In the genomic region with DNA sequence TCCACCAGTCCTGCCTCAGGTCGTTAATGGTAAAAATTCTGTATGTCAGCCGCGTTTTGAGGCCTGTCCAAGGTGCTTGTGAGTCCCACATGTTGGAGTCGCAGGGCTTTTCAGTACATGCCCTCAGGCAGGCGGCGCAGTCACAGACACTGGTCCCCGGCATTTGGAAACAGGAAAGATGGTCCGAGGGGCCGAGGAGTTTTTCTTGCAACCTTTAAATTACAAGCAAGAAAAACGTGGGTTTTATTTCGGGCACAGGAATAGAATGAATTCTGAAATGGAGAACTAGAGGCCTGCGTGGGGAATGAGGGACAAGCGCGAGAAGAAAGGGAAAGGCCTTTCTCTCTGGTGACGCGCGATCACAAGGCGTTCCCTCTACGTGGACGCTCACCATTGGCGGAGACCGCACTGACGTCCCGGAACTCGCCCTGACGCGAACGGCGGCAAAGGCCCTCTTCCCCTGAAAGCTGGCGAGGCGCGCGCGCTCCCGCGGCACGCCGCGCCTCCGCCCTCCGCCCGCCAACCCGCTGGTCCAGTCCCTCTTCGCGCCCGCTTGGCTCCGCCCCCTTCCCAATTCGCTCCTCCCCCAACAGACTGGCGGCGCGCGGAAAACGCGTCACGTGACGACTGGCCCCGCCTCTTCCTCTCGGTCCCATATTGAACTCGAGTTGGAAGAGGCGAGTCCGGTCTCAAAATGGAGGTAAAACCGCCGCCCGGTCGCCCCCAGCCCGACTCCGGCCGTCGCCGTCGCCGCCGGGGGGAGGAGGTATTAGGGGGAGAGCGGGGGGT, we compare ENCODE assay signal across 8 cellular contexts. TPM values are rescaled to one million over a fixed set of nuclear protein-coding genes. Genes with fewer than 3 reads are reported as not detected.
A peak's percentile ranks its signal among the peaks of the same experiment; 100 is the strongest.
DNase-seq lines count a peak whose midpoint lies in the region; ATAC-seq and TF ChIP-seq lines count a peak whose summit lies in the region.

A gene (plus strand): TSS at position 689 of the 789 bp plus-strand sequence. CDS start 6 bp downstream, at position 695.

- H3K4me3 ChIP-seq in Panc1 (ENCODE audit: low read depth in 2 of 2, low read length in 2 of 2) (peak within 1 kb of the TSS; percentile 89 to 95), esophagus (ENCODE audit: low read depth in 1 of 2, low read length in 2 of 2) (peak within 1 kb of the TSS; percentile 62 to 98), mucosa of stomach (ENCODE audit: low read length) (peak within 1 kb of the TSS; percentile 45)

- peak within 1 kb of the TSS; percentile 97 for H3K4me3 Mint-ChIP-seq in activated T-cell treated with anti-CD3 and anti-CD28 coated beads, Interleukin-2, amount 50 U/mL, for 4 hours

- peaks cover 24% of the 10 kb centered on the region for H3K4me1 ChIP-seq in Panc1 (ENCODE audit: control insufficient read depth, insufficient read depth, low read length)
- no peaks in the 10 kb centered on the region for H3K4me1 ChIP-seq in esophagus (ENCODE audit: control insufficient read depth in 2 of 2, insufficient read depth in 2 of 2, low read length in 1 of 2)
- peaks cover 13% of the 10 kb centered on the region for H3K4me1 ChIP-seq in mucosa of stomach (ENCODE audit: control insufficient read depth, insufficient read depth, low read length)

- no peaks in the 10 kb centered on the region for H3K27me3 Mint-ChIP-seq in activated T-cell treated with anti-CD3 and anti-CD28 coated beads, Interleukin-2, amount 50 U/mL, for 4 hours (ENCODE audit: low read depth)

- no peak; the same call in 1 of the 2 replicates for TF ChIP-seq CTCF in Panc1 (IDR thresholded peaks at IDR 0.05)

- in situ Hi-C loops in Panc1 (cut with HindIII; ENCODE audit: low pct_unique_long_range_greater_than_20kb, low sequenced_read_pairs): no loop called here

- peak; percentile 96 for DNase-seq in DMS79 (lab: John Stamatoyannopoulos, UW)
- peak; percentile 95 for DNase-seq in KG1 (lab: John Stamatoyannopoulos, UW)
- peak; percentile 93 for DNase-seq in Panc1 (ENCODE audit: low read depth, low spot score)
- DNase-seq in activated T-cell treated with anti-CD3 and anti-CD28 coated beads, Interleukin-2, amount 50 U/mL, for 4 hours: peak; percentile 100
- peak; percentile 99 for DNase-seq in stimulated activated CD8-positive, alpha-beta memory T cell treated with anti-CD3 and anti-CD28 coated beads, Interleukin-7, amount 100 ng/mL, for 1 hour (ENCODE audit: low read depth in 2 of 2)

- peak within 1 kb of the TSS; percentile 93 for H3K9ac ChIP-seq in mucosa of stomach (ENCODE audit: low read length)

- H3K9me3 ChIP-seq in Panc1 (ENCODE audit: control insufficient read depth, insufficient read depth, low read depth, low read length) (no peaks in the 10 kb centered on the region), esophagus (ENCODE audit: control insufficient read depth in 2 of 2, insufficient read depth in 1 of 2, low read depth in 1 of 2, low read length in 1 of 2) (no peaks in the 10 kb centered on the region), mucosa of stomach (ENCODE audit: control insufficient read depth, low read length) (no peaks in the 10 kb centered on the region)

- peaks cover 43% of the 10 kb centered on the region for H3K4me1 Mint-ChIP-seq in activated T-cell treated with anti-CD3 and anti-CD28 coated beads, Interleukin-2, amount 50 U/mL, for 4 hours (ENCODE audit: low read depth)

- no TSS peak for BruUV-seq in Panc1 (replicated peaks; lab: Mats Ljungman, UMichigan)

- POLR2A ChIA-PET in Panc1 (lab: Charles Lee): interaction anchor here (0.6 to 1.7 kb wide), 5 partner anchors 29 to 113 kb away, joined by 3 to 11 read pairs (median 3); no protein-coding TSS in a partner anchor

- H3K9me3 Mint-ChIP-seq in activated T-cell treated with anti-CD3 and anti-CD28 coated beads, Interleukin-2, amount 50 U/mL, for 4 hours: no peaks in the 10 kb centered on the region

- ATAC-seq in GM21723 (IDR thresholded peaks at IDR 0.05; ENCODE audit: unreplicated experiment): peak; percentile 93
- peak; percentile 92 for ATAC-seq in Panc1
- peak; percentile 85 to 88 for ATAC-seq in activated T-cell treated with anti-CD3 and anti-CD28 coated beads, Interleukin-2, amount 50 U/mL, for 4 hours

- no peaks in the 10 kb centered on the region for H3K27me3 ChIP-seq in Panc1 (ENCODE audit: control insufficient read depth, insufficient read depth, low read length)
- H3K27me3 ChIP-seq in esophagus (ENCODE audit: control insufficient read depth in 1 of 2, insufficient read depth in 2 of 2, low read length in 2 of 2): no peaks in the 10 kb centered on the region
- H3K27me3 ChIP-seq in mucosa of stomach (ENCODE audit: control insufficient read depth, insufficient read depth, low read length): no peaks in the 10 kb centered on the region

- peaks cover 30% of the 10 kb centered on the region for H3K36me3 ChIP-seq in Panc1 (ENCODE audit: control insufficient read depth, insufficient read depth, low read length)
- H3K36me3 ChIP-seq in esophagus (ENCODE audit: control insufficient read depth in 2 of 2, insufficient read depth in 2 of 2, low read length in 1 of 2): peaks cover 2% of the 10 kb centered on the region in 2 donors
- H3K36me3 ChIP-seq in mucosa of stomach (ENCODE audit: control insufficient read depth, insufficient read depth, low read length): no peaks in the 10 kb centered on the region

- H3K36me3 Mint-ChIP-seq in activated T-cell treated with anti-CD3 and anti-CD28 coated beads, Interleukin-2, amount 50 U/mL, for 4 hours (ENCODE audit: insufficient read depth): peaks cover 32% of the 10 kb centered on the region

- 5 to 7% methylated on average over 73 to 74 of the region's 74 CpGs for WGBS in esophagus, 2 donors

- CTCF ChIA-PET in Panc1 (lab: Charles Lee): interaction anchor here (1.1 kb wide), 1 partner anchor 23 kb away, joined by 3 read pairs; no protein-coding TSS in a partner anchor

- H3K27ac ChIP-seq in Panc1 (ENCODE audit: low read length): peak within 1 kb of the TSS; percentile 100
- H3K27ac ChIP-seq in esophagus (ENCODE audit: low read depth in 2 of 2, low read length in 1 of 2): peak within 1 kb of the TSS; percentile 100

- intact Hi-C loops in Panc1 (cut with micrococcal nuclease; ENCODE audit: unreplicated experiment): loop anchor here (2.0 kb wide), 1 partner anchor 47 kb away; no protein-coding TSS in a partner anchor

RNA-seq across cellular contexts. Expression of the gene that starts here (rescaled TPM):
- 228 TPM for total RNA-seq in Panc1 (2021; ENCODE audit: unreplicated experiment)
- 326 TPM for polyA plus RNA-seq in Panc1 (2012; ENCODE audit: insufficient read length)
- 100 to 1,000 TPM; 292 to 332 (median 316) TPM for total RNA-seq in activated T-cell treated with anti-CD3 and anti-CD28 coated beads, Interleukin-2, amount 50 U/mL, for 4 hours
- 100 to 1,000 TPM; 202 to 240 TPM for polyA plus RNA-seq in esophagus

Comparison
In these comparisons a context has a peak if more than half of its experiments do, and no peak if none do; other contexts are left out.
1. Peak in every context shown above with its lines: DNase-seq, ATAC-seq, H3K4me3 ChIP-seq and H3K27ac ChIP-seq.